Comparison of ENCODE assay signal across 8 cellular contexts in genomic region chr18:74896390-74896991, GRCh38.
DNase-seq lines count a peak whose midpoint lies in the region; ATAC-seq, FAIRE-seq and TF ChIP-seq lines count a peak whose summit lies in the region.

No MANE protein-coding gene starts in this region.

- intact Hi-C loops in MCF 10A (cut with micrococcal nuclease) (loop anchor here (1.0 to 10.0 kb wide), 4 partner anchors 145 to 583 kb away; partner anchors contain the start of gene TSHZ1), thyroid gland (cut with DNase I) (no loop called here)

- no peak for TF ChIP-seq POLR2A in Peyer's patch (IDR thresholded peaks at IDR 0.05)
- no peak for TF ChIP-seq POLR2A in thyroid gland (IDR thresholded peaks at IDR 0.05)

- no peak overlapping the region for H3K27ac Mint-ChIP-seq in MCF 10A (ENCODE audit: low read depth, unreplicated experiment)

- H3K36me3 Mint-ChIP-seq in MCF 10A (ENCODE audit: insufficient read depth, unreplicated experiment): no peaks in the 10 kb centered on the region

- H3K27me3 ChIP-seq in Peyer's patch (no peaks in the 10 kb centered on the region), liver (ENCODE audit: control insufficient read depth in 4 of 4, insufficient read depth in 4 of 4, low read length in 3 of 4) (no peaks in the 10 kb centered on the region), thyroid gland (no peaks in the 10 kb centered on the region)

- H3K9me3 ChIP-seq in Peyer's patch: no peaks in the 10 kb centered on the region
- H3K9me3 ChIP-seq in liver (ENCODE audit: control insufficient read depth in 4 of 4, low read length in 3 of 4): no peaks in the 10 kb centered on the region
- H3K9me3 ChIP-seq in thyroid gland: no peaks in the 10 kb centered on the region

- H3K27me3 Mint-ChIP-seq in MCF 10A (ENCODE audit: insufficient read depth, unreplicated experiment): no peaks in the 10 kb centered on the region

- FAIRE-seq in HTR-8/SVneo (lab: Jason Lieb, UNC): no peak

- no peak overlapping the region for H3K9ac ChIP-seq in liver (ENCODE audit: low read depth in 1 of 2, low read length in 2 of 2)

- no peaks in the 10 kb centered on the region for H3K9me3 Mint-ChIP-seq in MCF 10A (ENCODE audit: unreplicated experiment)

- TF ChIP-seq CTCF in Peyer's patch (IDR thresholded peaks at IDR 0.05) (peak in 4 of 6 experiments; percentile 56 to 76 (median 70)), MCF 10A (IDR thresholded peaks at IDR 0.05; ENCODE audit: unreplicated experiment) (peak; percentile 52), liver (IDR thresholded peaks at IDR 0.05; ENCODE audit: low read depth, low read length, missing input control) (peak; percentile 78), thyroid gland (IDR thresholded peaks at IDR 0.05) (peak; percentile 45 to 91 (median 76))

- DNase-seq in D341Med (ENCODE audit: low spot score) (peak; percentile 58), HT-29 (ENCODE audit: low spot score) (peak; percentile 69), Peyer's patch (peak in 2 of 3 donors; percentile 69 to 73), MCF 10A (ENCODE audit: unreplicated experiment) (peak; percentile 60), thyroid gland (peak; percentile 67 to 75), HTR-8/SVneo (ENCODE audit: insufficient read length, low spot score) (no peak)

- CTCF ChIA-PET in MCF 10A (lab: Yijun Ruan, JAX): interaction anchor here (0.6 to 2.2 kb wide), 25 partner anchors 9 to 868 kb away, joined by 3 to 16 read pairs (median 3); no protein-coding TSS in a partner anchor

- no TSS peak for BruUV-seq in MCF 10A (replicated peaks; lab: Mats Ljungman, UMichigan)

- no peaks in the 10 kb centered on the region for H3K4me1 ChIP-seq in Peyer's patch
- no peaks in the 10 kb centered on the region for H3K4me1 ChIP-seq in liver (ENCODE audit: control insufficient read depth in 4 of 4, insufficient read depth in 4 of 4, low read length in 3 of 4)
- peaks cover 0 to 6% of the 10 kb centered on the region in 2 donors for H3K4me1 ChIP-seq in thyroid gland

- H3K27ac ChIP-seq in Peyer's patch (no peak overlapping the region), liver (ENCODE audit: low read depth in 1 of 2, low read length in 2 of 2) (no peak overlapping the region), thyroid gland (no peak overlapping the region)

- WGBS in liver: 25% methylated on average over 4 of the region's 4 CpGs
- WGBS in thyroid gland, 2 donors: 22 to 32% methylated on average over 4 of the region's 4 CpGs

- peak; percentile 84 for ATAC-seq in GM19452 (IDR thresholded peaks at IDR 0.05; ENCODE audit: unreplicated experiment)

- no peak overlapping the region for H3K4me3 Mint-ChIP-seq in MCF 10A (ENCODE audit: unreplicated experiment)

- H3K36me3 ChIP-seq in Peyer's patch (no peaks in the 10 kb centered on the region), liver (ENCODE audit: control insufficient read depth in 4 of 4, insufficient read depth in 3 of 4, low read depth in 1 of 4, low read length in 3 of 4) (no peaks in the 10 kb centered on the region), thyroid gland (no peaks in the 10 kb centered on the region)

- TF ChIP-seq RAD21 in liver (IDR thresholded peaks at IDR 0.05): peak; percentile 87 to 93

- H3K4me1 Mint-ChIP-seq in MCF 10A (ENCODE audit: insufficient read depth, unreplicated experiment): peaks cover 19% of the 10 kb centered on the region

- H3K4me3 ChIP-seq in Peyer's patch (no peak overlapping the region), liver (ENCODE audit: low read depth in 1 of 3, low read length in 3 of 3) (no peak overlapping the region), thyroid gland (replicated peaks in 1 of 3) (no peak overlapping the region)

- POLR2A ChIA-PET in MCF 10A (lab: Yijun Ruan, JAX): interaction anchor here (0.9 to 1.6 kb wide), 3 partner anchors 27 to 314 kb away, joined by 3 to 4 read pairs (median 4); partner anchors contain the start of genes PTGR3 and TSHZ1

TF ChIP-seq in liver, 16 proteins besides CTCF, POLR2A, EP300 and RAD21:
- peak; percentile 12 to 15 for TF ChIP-seq RXRA (IDR thresholded peaks at IDR 0.05)
- TF ChIP-seq JUND (IDR thresholded peaks at IDR 0.05): no peak
- TF ChIP-seq HNF4A (conservative IDR thresholded peaks at IDR 0.05): peak; percentile 25 to 30
- no peak for TF ChIP-seq SP1 (IDR thresholded peaks at IDR 0.05)
- TF ChIP-seq FOXA1 (IDR thresholded peaks at IDR 0.05): no peak
